27 cellular contexts compared by ENCODE assay signal in genomic region chr16:76052725-76053124, GRCh38.
"Had no signal": no experiment of that assay in that cellular context is flagged by ENCODE, and none has a peak within 500 bp of the region (broad histone marks: within the 10 kb centered on the region; RNA-seq: fewer than 3 reads in every experiment).

No MANE protein-coding gene starts in this region.

- ATAC-seq: foreskin keratinocyte; gastroesophageal sphincter; heart left ventricle; left lung; naive thymus-derived CD4-positive, alpha-beta T cell; right cardiac atrium; stimulated activated effector memory CD8-positive, alpha-beta T cell treated with anti-CD3 and anti-CD28 coated beads, Interleukin-12 subunit alpha, Interleukin-12 subunit beta, amount 100 ng/mL, for 72 hours; stimulated activated naive CD8-positive, alpha-beta T cell treated with anti-CD3 and anti-CD28 coated beads, Interleukin-15, Interleukin-2, amounts not matched to agents 100 U/mL and 50 U/mL, for 24 hours had no signal

- H3K27me3 ChIP-seq: dorsolateral prefrontal cortex, esophagus muscularis mucosa, foreskin keratinocyte, gastroesophageal sphincter, heart left ventricle, hepatocyte, left lung, neural progenitor cell, sigmoid colon, testis, tibial artery had no signal

- DNase-seq: dorsolateral prefrontal cortex; effector CD4-positive, alpha-beta T cell; endodermal cell; foreskin keratinocyte; heart left ventricle; kidney; left lung; mesenchymal stem cell; naive thymus-derived CD4-positive, alpha-beta T cell; right cardiac atrium; sigmoid colon; stimulated activated CD4-positive, alpha-beta T cell treated with anti-CD3 and anti-CD28 coated beads, Interleukin-2, amount 100 ng/mL, for 24 hours; stimulated activated CD4-positive, alpha-beta T cell treated with anti-CD3 and anti-CD28 coated beads, Interleukin-4, amount 100 ng/mL, for 24 hours; stimulated activated naive CD8-positive, alpha-beta T cell treated with anti-CD3 and anti-CD28 coated beads, Interleukin-15, Interleukin-2, amounts not matched to agents 100 U/mL and 50 U/mL, for 24 hours; substantia nigra; testis; tibial artery had no signal

- H3K4me3 Mint-ChIP-seq: endodermal cell; mesothelial cell of epicardium; naive thymus-derived CD4-positive, alpha-beta T cell; nephron; neural progenitor cell; stimulated activated effector memory CD8-positive, alpha-beta T cell treated with anti-CD3 and anti-CD28 coated beads, Interleukin-12 subunit alpha, Interleukin-12 subunit beta, amount 100 ng/mL, for 72 hours; type B pancreatic cell had no signal

- H3K36me3 ChIP-seq: esophagus muscularis mucosa, gastroesophageal sphincter, heart left ventricle, left lung, neural progenitor cell, sigmoid colon, tibial artery had no signal

- H3K9ac ChIP-seq: neural progenitor cell, parathyroid adenoma had no signal

- H3K9me3 ChIP-seq: sigmoid colon, testis had no signal

- H3K27ac ChIP-seq: dorsolateral prefrontal cortex, esophagus muscularis mucosa, foreskin keratinocyte, gastroesophageal sphincter, heart left ventricle, hepatocyte, left lung, neural progenitor cell, parathyroid adenoma, sigmoid colon, testis, tibial artery had no signal

- H3K4me1 ChIP-seq: esophagus muscularis mucosa, foreskin keratinocyte, gastroesophageal sphincter, heart left ventricle, left lung, neural progenitor cell, parathyroid adenoma, sigmoid colon, testis, tibial artery had no signal

- H3K36me3 Mint-ChIP-seq: mesothelial cell of epicardium; naive thymus-derived CD4-positive, alpha-beta T cell; neural progenitor cell; stimulated activated effector memory CD8-positive, alpha-beta T cell treated with anti-CD3 and anti-CD28 coated beads, Interleukin-12 subunit alpha, Interleukin-12 subunit beta, amount 100 ng/mL, for 72 hours; type B pancreatic cell had no signal

- H3K4me3 ChIP-seq: dorsolateral prefrontal cortex, esophagus muscularis mucosa, gastroesophageal sphincter, heart left ventricle, hepatocyte, left lung, neural progenitor cell, sigmoid colon, testis, tibial artery had no signal

- H3K27ac Mint-ChIP-seq: endodermal cell; mesothelial cell of epicardium; naive thymus-derived CD4-positive, alpha-beta T cell; nephron; neural progenitor cell; progenitor cell of endocrine pancreas; stimulated activated effector memory CD8-positive, alpha-beta T cell treated with anti-CD3 and anti-CD28 coated beads, Interleukin-12 subunit alpha, Interleukin-12 subunit beta, amount 100 ng/mL, for 72 hours; type B pancreatic cell had no signal

- H3K27me3 Mint-ChIP-seq: naive thymus-derived CD4-positive, alpha-beta T cell; progenitor cell of endocrine pancreas; type B pancreatic cell had no signal

- H3K4me1 Mint-ChIP-seq: endodermal cell; mesothelial cell of epicardium; naive thymus-derived CD4-positive, alpha-beta T cell; nephron; neural progenitor cell; stimulated activated effector memory CD8-positive, alpha-beta T cell treated with anti-CD3 and anti-CD28 coated beads, Interleukin-12 subunit alpha, Interleukin-12 subunit beta, amount 100 ng/mL, for 72 hours had no signal
